ENCODE assay signal across 28 cellular contexts in the genomic region with DNA sequence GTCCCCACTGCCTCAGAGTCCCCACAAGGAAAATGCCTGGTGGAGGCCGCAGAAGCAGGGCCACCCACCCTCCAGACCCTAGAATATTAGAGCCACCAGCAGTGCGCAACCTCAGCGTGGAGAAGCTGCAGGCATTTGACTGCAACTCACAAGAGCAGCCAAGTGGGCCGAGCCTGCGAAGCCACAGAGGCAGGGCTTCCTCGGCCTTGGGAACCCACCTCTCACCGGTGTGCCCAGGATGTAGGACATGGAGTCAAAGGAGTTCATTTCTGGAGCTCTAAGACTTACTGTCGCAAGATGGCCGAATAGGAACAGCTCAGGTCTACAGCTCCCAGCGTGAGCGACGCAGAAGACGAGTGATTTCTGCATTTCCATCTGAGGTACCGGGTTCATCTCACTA.
DNase-seq lines count a peak whose midpoint lies in the region; ATAC-seq, FAIRE-seq and TF ChIP-seq lines count a peak whose summit lies in the region.
"Had no signal": no experiment of that assay in that cellular context is flagged by ENCODE, and none has a peak within 500 bp of the region (broad histone marks: within the 10 kb centered on the region; RNA-seq: fewer than 3 reads in every experiment).

No MANE protein-coding gene starts in this region.

- no peak overlapping the region for H2BK5ac ChIP-seq in H1 (ENCODE audit: low read depth, low read length)

- H3K4ac ChIP-seq in H1 (replicated peaks; ENCODE audit: insufficient read length, low read depth, low read length) = peak overlapping the region; percentile 74

- H3K9ac ChIP-seq in HepG2 (ENCODE audit: insufficient read depth, low read depth, low read length) (no peak overlapping the region), H1 (replicated peaks in 1 of 4; ENCODE audit: extremely low read depth in 1 of 4, low read depth in 3 of 4, low read length in 3 of 4) (peak overlapping the region in 1 of 4 experiments; percentile 26; a peak in 3 of 7 replicates)

- H2BK20ac ChIP-seq in H1 (ENCODE audit: low read length) = 0 out of 2 replicates have a peak overlapping the region, but pooled peaks have one; percentile 80

- H4K8ac ChIP-seq in H1 (ENCODE audit: extremely low read depth, insufficient read depth, low read length) = peak overlapping the region; percentile 97; the same call in 1 of the 2 replicates

- H3K4me3 Mint-ChIP-seq in memory B cell (peak overlapping the region; percentile 17), MCF 10A (ENCODE audit: unreplicated experiment) (no peak overlapping the region)
- H3K4me3 Mint-ChIP-seq: activated CD4-positive, alpha-beta memory T cell treated with anti-CD3 and anti-CD28 coated beads, Interleukin-2, amount 10 ng/mL, durations not matched to agents 7 days and 5 days; activated naive CD8-positive, alpha-beta T cell treated with anti-CD3 and anti-CD28 coated beads, Interleukin-2, amount 10 ng/mL, durations not matched to agents 7 days and 5 days; CD4-positive, alpha-beta memory T cell; central memory CD8-positive, alpha-beta T cell; T-cell had no signal

- H3K4me1 ChIP-seq in right lobe of liver (peaks cover 0 to 39% (median 20%) of the 10 kb centered on the region in 4 donors), HepG2 (ENCODE audit: insufficient read depth, low read length) (peaks cover 29% of the 10 kb centered on the region), H1 (replicated peaks in 1 of 4; ENCODE audit: control insufficient read depth in 3 of 4, insufficient read depth in 4 of 4, low read length in 3 of 4) (no peaks in the 10 kb centered on the region; a peak in 1 of 7 replicates), foreskin keratinocyte (peaks cover 4% of the 10 kb centered on the region)
- H3K4me1 ChIP-seq: SJCRH30 had no signal

- H2AFZ ChIP-seq in HepG2 (ENCODE audit: low read length) = no peak overlapping the region
- H2AFZ ChIP-seq in H1 (ENCODE audit: low read length) = 0 out of 2 replicates have a peak overlapping the region, but pooled peaks have one; percentile 85

- no peak overlapping the region for H3K14ac ChIP-seq in H1 (ENCODE audit: insufficient read length)

- TF ChIP-seq CTCF in right lobe of liver (IDR thresholded peaks at IDR 0.05) (no peak), HepG2 (CRISPR knock-in tag; IDR thresholded peaks at IDR 0.05) (no peak), H1 (IDR thresholded peaks at IDR 0.05; ENCODE audit: control extremely low read depth in 1 of 3, insufficient read depth in 1 of 3, low read depth in 1 of 3, low read length in 3 of 3) (no peak), MCF 10A (IDR thresholded peaks at IDR 0.05; ENCODE audit: unreplicated experiment) (no peak), foreskin keratinocyte (conservative IDR thresholded peaks at IDR 0.05) (no peak)

- 0 out of 2 replicates have a peak overlapping the region, but pooled peaks have one; percentile 81 for H2BK15ac ChIP-seq in H1 (ENCODE audit: low read length)

- CTCF ChIA-PET in HepG2 (lab: Yijun Ruan, JAX; ENCODE audit: low intra/inter-chr PET ratio, low total read pairs) (no interaction called here), H1 (lab: Charles Lee; ENCODE audit: partially characterized antibody) (interaction anchor here (1.0 kb wide), 1 partner anchor 571 kb away, joined by 3 read pairs; no protein-coding TSS in a partner anchor), MCF 10A (lab: Yijun Ruan, JAX) (interaction anchor here (0.8 kb wide), 1 partner anchor 80 kb away, joined by 3 read pairs; no protein-coding TSS in a partner anchor)

- DNase-seq in right lobe of liver (no peak), HepG2 (ENCODE audit: low spot score) (no peak), H1 (ENCODE audit: low read depth in 1 of 2, low spot score in 2 of 2) (no peak), memory B cell (ENCODE audit: low spot score in 2 of 2) (no peak), inferior parietal cortex (ENCODE audit: extremely low spot score) (no peak), MCF 10A (ENCODE audit: unreplicated experiment) (no peak), H54 (ENCODE audit: insufficient read length, low spot score) (no peak), foreskin keratinocyte (no peak)
- DNase-seq: activated CD4-positive, alpha-beta memory T cell treated with anti-CD3 and anti-CD28 coated beads, Interleukin-2, amount 10 ng/mL, durations not matched to agents 7 days and 5 days; activated naive CD8-positive, alpha-beta T cell treated with anti-CD3 and anti-CD28 coated beads, Interleukin-2, amount 10 ng/mL, durations not matched to agents 7 days and 5 days; CD4-positive, alpha-beta memory T cell; IMR-90; mucosa of descending colon; NCI-H1105 treated with DMSO at 0.1 percent for 48 hours; NCI-H2081 treated with DMSO at 0.1 percent for 48 hours; NK-92 treated with Interleukin-12 subunit alpha and Interleukin-12 subunit beta, amount 100 ng/mL, for 24 hours; SJCRH30; stimulated activated CD8-positive, alpha-beta memory T cell treated with anti-CD3 and anti-CD28 coated beads, Interleukin-4, amount 100 ng/mL, for 48 hours; T-cell had no signal

- H3K79me2 ChIP-seq in HepG2 (ENCODE audit: insufficient read depth, low read length) (no peaks in the 10 kb centered on the region), H1 (ENCODE audit: control insufficient read depth in 1 of 2, insufficient read depth in 2 of 2, low read length in 2 of 2) (no peaks in the 10 kb centered on the region; a peak in 1 of 4 replicates)

- H4K20me1 ChIP-seq in HepG2 (ENCODE audit: insufficient read depth, low read length) = no peaks in the 10 kb centered on the region
- H4K20me1 ChIP-seq in H1 (replicated peaks in 1 of 2; ENCODE audit: control insufficient read depth in 1 of 2, insufficient read depth in 2 of 2, low read length in 2 of 2) = no peaks in the 10 kb centered on the region

- H3K79me1 ChIP-seq in H1 (ENCODE audit: low read depth, low read length) = no peaks in the 10 kb centered on the region; the same call in 1 of the 2 replicates

- TF ChIP-seq RAD21 in HepG2 (CRISPR knock-in tag; IDR thresholded peaks at IDR 0.05) = no peak
- TF ChIP-seq RAD21 in H1 (IDR thresholded peaks at IDR 0.05 in 1 of 2, conservative IDR thresholded peaks at IDR 0.05 in 1 of 2; ENCODE audit: low read depth in 2 of 2, low read length in 2 of 2) = no peak

- H3K4me3 ChIP-seq in right lobe of liver = no peak overlapping the region
- H3K4me3 ChIP-seq in HepG2 (replicated peaks in 1 of 3; ENCODE audit: insufficient read depth in 1 of 3, low read depth in 2 of 3, low read length in 3 of 3) = no peak overlapping the region
- H3K4me3 ChIP-seq in H1 (ENCODE audit: extremely low read depth in 1 of 4, insufficient read depth in 2 of 4, low read depth in 3 of 4, low read length in 4 of 4) = peak overlapping the region; percentile 18 to 45 (median 27); a peak in 5 of 8 replicates
- H3K4me3 ChIP-seq: heart left ventricle, mucosa of descending colon, SJCRH30, tibial nerve had no signal

- H3K4me1 Mint-ChIP-seq in memory B cell = no peaks in the 10 kb centered on the region
- peaks cover 26% of the 10 kb centered on the region for H3K4me1 Mint-ChIP-seq in MCF 10A (ENCODE audit: insufficient read depth, unreplicated experiment)
- H3K4me1 Mint-ChIP-seq: activated CD4-positive, alpha-beta memory T cell treated with anti-CD3 and anti-CD28 coated beads, Interleukin-2, amount 10 ng/mL, durations not matched to agents 7 days and 5 days; activated naive CD8-positive, alpha-beta T cell treated with anti-CD3 and anti-CD28 coated beads, Interleukin-2, amount 10 ng/mL, durations not matched to agents 7 days and 5 days; CD4-positive, alpha-beta memory T cell; central memory CD8-positive, alpha-beta T cell; T-cell had no signal

- no peaks in the 10 kb centered on the region for H3K27me3 ChIP-seq in right lobe of liver
- no peaks in the 10 kb centered on the region for H3K27me3 ChIP-seq in HepG2 (ENCODE audit: control insufficient read depth in 1 of 2, insufficient read depth in 2 of 2, low read length in 2 of 2)
- no peaks in the 10 kb centered on the region for H3K27me3 ChIP-seq in H1 (replicated peaks in 1 of 4; ENCODE audit: control insufficient read depth in 3 of 4, extremely low read depth in 1 of 4, insufficient read depth in 3 of 4, low read length in 3 of 4)
- H3K27me3 ChIP-seq in foreskin keratinocyte = no peaks in the 10 kb centered on the region
- H3K27me3 ChIP-seq: heart left ventricle, neutrophil, SJCRH30, tibial nerve had no signal

- H2BK12ac ChIP-seq in H1 (ENCODE audit: low read depth, low read length) = peak overlapping the region; percentile 94; the same call in 1 of the 2 replicates

- BruUV-seq in HepG2 (replicated peaks; lab: Mats Ljungman, UMichigan) (no TSS peak), MCF 10A (replicated peaks; lab: Mats Ljungman, UMichigan) (no TSS peak)

- H4K91ac ChIP-seq in H1 (replicated peaks; ENCODE audit: insufficient read length, low read length) = peak overlapping the region; percentile 96

- TF ChIP-seq POLR2A in right lobe of liver (IDR thresholded peaks at IDR 0.05) (no peak), HepG2 (IDR thresholded peaks at IDR 0.05; ENCODE audit: insufficient read depth in 1 of 2, low read depth in 2 of 2, low read length in 2 of 2) (no peak), H1 (IDR thresholded peaks at IDR 0.05; ENCODE audit: control extremely low read depth in 1 of 2, low read depth in 2 of 2, low read length in 2 of 2) (no peak), H54 (IDR thresholded peaks at IDR 0.05; ENCODE audit: low read depth, low read length) (no peak)

- POLR2A ChIA-PET in HepG2 (lab: Yijun Ruan, JAX) (no interaction called here), H1 (lab: Charles Lee; ENCODE audit: partially characterized antibody) (interaction anchor here (0.9 to 1.7 kb wide), 3 partner anchors 9 to 37 kb away, joined by 3 to 6 read pairs (median 4); no protein-coding TSS in a partner anchor), MCF 10A (lab: Yijun Ruan, JAX) (interaction anchor here (0.9 to 2.5 kb wide), 5 partner anchors 21 to 406 kb away, joined by 4 to 15 read pairs (median 7); a partner anchor contains a TSS)

- no peaks in the 10 kb centered on the region for H3K9me3 Mint-ChIP-seq in memory B cell
- H3K9me3 Mint-ChIP-seq in MCF 10A (ENCODE audit: unreplicated experiment) = peaks cover 13% of the 10 kb centered on the region
- H3K9me3 Mint-ChIP-seq: activated CD4-positive, alpha-beta memory T cell treated with anti-CD3 and anti-CD28 coated beads, Interleukin-2, amount 10 ng/mL, durations not matched to agents 7 days and 5 days had no signal

- no peak overlapping the region for H3K23ac ChIP-seq in H1 (ENCODE audit: insufficient read length)

- no peak overlapping the region for H3K56ac ChIP-seq in H1 (replicated peaks; ENCODE audit: insufficient read length, low read depth, low read length)

- H3K4me2 ChIP-seq in HepG2 (ENCODE audit: low read depth, low read length) (no peak overlapping the region), H1 (ENCODE audit: insufficient read depth in 1 of 2, low read depth in 2 of 2, low read length in 2 of 2) (peak overlapping the region; percentile 47 to 67; a peak in 3 of 4 replicates)

- H3K23me2 ChIP-seq in H1 (ENCODE audit: low read depth, low read length) = no peaks in the 10 kb centered on the region

- TF ChIP-seq EP300 in HepG2 (IDR thresholded peaks at IDR 0.05; ENCODE audit: low read depth in 2 of 2, low read length in 2 of 2) = no peak
- no peak for TF ChIP-seq EP300 in HepG2 (CRISPR knock-in tag; IDR thresholded peaks at IDR 0.05; ENCODE audit: borderline replicate concordance)
- TF ChIP-seq EP300 in H1 (IDR thresholded peaks at IDR 0.05; ENCODE audit: borderline replicate concordance in 1 of 2, low read depth in 2 of 2, low read length in 2 of 2) = no peak

- H3K27ac Mint-ChIP-seq in memory B cell (no peak overlapping the region), MCF 10A (ENCODE audit: low read depth, unreplicated experiment) (no peak overlapping the region)
- H3K27ac Mint-ChIP-seq: activated CD4-positive, alpha-beta memory T cell treated with anti-CD3 and anti-CD28 coated beads, Interleukin-2, amount 10 ng/mL, durations not matched to agents 7 days and 5 days; activated naive CD8-positive, alpha-beta T cell treated with anti-CD3 and anti-CD28 coated beads, Interleukin-2, amount 10 ng/mL, durations not matched to agents 7 days and 5 days; CD4-positive, alpha-beta memory T cell; T-cell had no signal

- WGBS in right lobe of liver (ENCODE audit: insufficient coverage, low coverage, low lambda C conversion rate, missing lambda C conversion rate) = 100% methylated on average over 3 of the region's 14 CpGs
- 95% methylated on average over 11 of the region's 14 CpGs for WGBS in HepG2 (ENCODE audit: low lambda C conversion rate)
- WGBS in H1 (ENCODE audit: extremely low coverage in 1 of 2, insufficient coverage in 1 of 2, insufficient read length in 1 of 2, insufficient replicate concordance in 2 of 2, low coverage in 1 of 2, low lambda C conversion rate in 2 of 2, missing lambda C conversion rate in 1 of 2), 2 experiments = 82% methylated on average over 13 of the region's 14 CpGs; no CpG with 5 or more reads in 1 of the 2 experiments

- intact Hi-C loops in right lobe of liver (cut with DNase I) = no loop called here
- intact Hi-C loops in HepG2 (cut with micrococcal nuclease; ENCODE audit: unreplicated experiment) = loop anchor here (5.0 kb wide), 1 partner anchor 45 kb away; no protein-coding TSS in a partner anchor
- intact Hi-C loops in MCF 10A (cut with micrococcal nuclease) = loop anchor here (5.0 to 10.0 kb wide), 2 partner anchors 397 to 570 kb away; a partner anchor contains a TSS

- ATAC-seq in right lobe of liver (no peak), HepG2 (no peak), memory B cell (ENCODE audit: low read depth) (no peak), foreskin keratinocyte (no peak)
- ATAC-seq: activated CD4-positive, CD25-positive, alpha-beta regulatory T cell treated with anti-CD3 and anti-CD28 coated beads, Interleukin-2, amount 50 U/mL, for 24 hours; heart left ventricle; mucosa of descending colon; Panc1; T-cell had no signal

- FAIRE-seq in HepG2 (lab: Jason Lieb, UNC) (no peak), H1 (lab: Jason Lieb, UNC) (no peak), H54 (lab: Jason Lieb, UNC) (no peak)
- FAIRE-seq: astrocyte, islet of Langerhans had no signal

- H2BK120ac ChIP-seq in H1 (replicated peaks; ENCODE audit: low read depth, low read length) = peak overlapping the region; percentile 72

- H3K27me3 Mint-ChIP-seq in memory B cell = peaks cover 8% of the 10 kb centered on the region
- no peaks in the 10 kb centered on the region for H3K27me3 Mint-ChIP-seq in MCF 10A (ENCODE audit: insufficient read depth, unreplicated experiment)
- H3K27me3 Mint-ChIP-seq: activated CD4-positive, alpha-beta memory T cell treated with anti-CD3 and anti-CD28 coated beads, Interleukin-2, amount 10 ng/mL, durations not matched to agents 7 days and 5 days; activated naive CD8-positive, alpha-beta T cell treated with anti-CD3 and anti-CD28 coated beads, Interleukin-2, amount 10 ng/mL, durations not matched to agents 7 days and 5 days; T-cell had no signal

- in situ Hi-C loops in HepG2 (cut with HindIII; ENCODE audit: extremely low pct_ligation_motif_present, low pct_unique_long_range_greater_than_20kb) = no loop called here

- H3K36me3 Mint-ChIP-seq in memory B cell = peaks cover 2% of the 10 kb centered on the region
- peaks cover 7% of the 10 kb centered on the region for H3K36me3 Mint-ChIP-seq in MCF 10A (ENCODE audit: insufficient read depth, unreplicated experiment)
- H3K36me3 Mint-ChIP-seq: activated naive CD8-positive, alpha-beta T cell treated with anti-CD3 and anti-CD28 coated beads, Interleukin-2, amount 10 ng/mL, durations not matched to agents 7 days and 5 days; CD4-positive, alpha-beta memory T cell; T-cell had no signal

- H3K9me3 ChIP-seq in right lobe of liver (no peaks in the 10 kb centered on the region), HepG2 (ENCODE audit: low read length) (no peaks in the 10 kb centered on the region), H1 (ENCODE audit: insufficient read depth in 2 of 2, low read depth in 1 of 2, low read length in 1 of 2) (no peaks in the 10 kb centered on the region)
- H3K9me3 ChIP-seq: heart left ventricle, mucosa of descending colon, neutrophil, prostate gland, SJCRH30, tibial nerve had no signal

- H4K5ac ChIP-seq in H1 (ENCODE audit: insufficient read length, low read depth, low read length) = peak overlapping the region; percentile 90

- H3K18ac ChIP-seq in H1 (ENCODE audit: extremely low read depth, low read length) = peak overlapping the region; percentile 90

- H2AK5ac ChIP-seq in H1 (ENCODE audit: low read depth, low read length) = 0 out of 2 replicates have a peak overlapping the region, but pooled peaks have one; percentile 16

- H3K36me3 ChIP-seq in right lobe of liver (no peaks in the 10 kb centered on the region), HepG2 (replicated peaks in 1 of 2; ENCODE audit: control insufficient read depth in 1 of 2, insufficient read depth in 2 of 2, low read length in 2 of 2) (no peaks in the 10 kb centered on the region), H1 (ENCODE audit: control insufficient read depth in 2 of 4, insufficient read depth in 4 of 4, low read length in 3 of 4) (no peaks in the 10 kb centered on the region)
- H3K36me3 ChIP-seq: heart left ventricle, neutrophil, prostate gland, SJCRH30, tibial nerve had no signal

- H3K27ac ChIP-seq in right lobe of liver (peak overlapping the region in 2 of 3 donors; percentile 87 to 90), HepG2 (ENCODE audit: extremely low read length, insufficient read depth, low read length) (no peak overlapping the region), H1 (ENCODE audit: low read depth, low read length) (no peak overlapping the region), foreskin keratinocyte (no peak overlapping the region)
- H3K27ac ChIP-seq: heart left ventricle, neutrophil, SJCRH30 had no signal

Comparison
In these comparisons a context has a peak if more than half of its experiments do, and no peak if none do; other contexts are left out.
1. H3K27ac ChIP-seq: peak in right lobe of liver (2 of 3); none in HepG2 (single experiment), H1 (single experiment) and foreskin keratinocyte (single experiment).
2. intact Hi-C loops: an anchor here in HepG2 (5.0 kb wide) and MCF 10A (5.0 to 10.0 kb wide); none called in right lobe of liver.
3. H3K4me3 ChIP-seq: peak in H1 (4 of 4); none in right lobe of liver (0 of 3) and HepG2 (0 of 3).